22 cellular contexts compared by ENCODE assay signal in genomic region chr14:72253503-72253902, GRCh38.
"Had no signal": no experiment of that assay in that cellular context is flagged by ENCODE, and none has a peak within 500 bp of the region (broad histone marks: within the 10 kb centered on the region; RNA-seq: fewer than 3 reads in every experiment).

No MANE protein-coding gene starts in this region.

- FAIRE-seq: K562 had no signal

- DNase-seq: Kasumi-1, MM.1S, NCI-H1092 treated with DMSO at 0.1 percent for 48 hours, NCI-H1436, NCI-H187, NCI-H2029, NCI-H2081 treated with DMSO at 0.1 percent for 48 hours, NCI-H2171, NCI-H226, NCI-H446, NCI-H510A, NCI-H524 treated with DMSO at 0.1 percent for 48 hours, NCI-H69, NCI-H774, SIG-M5 had no signal

- H3K4me3 ChIP-seq: K562, SJSA1, SK-N-MC had no signal

- H3K9ac ChIP-seq: KMS-11 had no signal

- H3K4me2 ChIP-seq: KMS-11 had no signal

- H3K36me3 ChIP-seq: SJSA1 had no signal

- H3K27ac ChIP-seq: HL-60, KMS-11, SJSA1, SK-N-MC had no signal

- ATAC-seq: K562, Panc1, Right ventricle myocardium inferior had no signal

- H3K9me3 ChIP-seq: SJSA1 had no signal

- H3K27me3 ChIP-seq: SJSA1 had no signal

- H3K4me1 ChIP-seq: SJSA1 had no signal
